In genomic region chr22:19448739-19449421, GRCh38 we compare ENCODE assay signal across 8 cellular contexts. TPM values are rescaled to one million over a fixed set of nuclear protein-coding genes. Genes with fewer than 3 reads are reported as not detected.
DNase-seq lines count a peak whose midpoint lies in the region; ATAC-seq and TF ChIP-seq lines count a peak whose summit lies in the region.

No MANE protein-coding gene starts in this region.

- CTCF ChIA-PET in CD4-positive, alpha-beta T cell (lab: Charles Lee) = no interaction called here
- CTCF ChIA-PET in activated CD4-positive, alpha-beta memory T cell treated with anti-CD3 and anti-CD28 coated beads, Interleukin-2, amount 10 ng/mL, durations not matched to agents 7 days and 5 days (lab: Charles Lee) = interaction anchor here (1.4 kb wide), 1 partner anchor 29 kb away, joined by 4 read pairs; no protein-coding TSS in a partner anchor
- CTCF ChIA-PET in naive thymus-derived CD4-positive, alpha-beta T cell (lab: Charles Lee) = no interaction called here

- no peak for DNase-seq in CD4-positive, alpha-beta T cell
- peak; percentile 48 for DNase-seq in activated CD4-positive, alpha-beta memory T cell treated with anti-CD3 and anti-CD28 coated beads, Interleukin-2, amount 10 ng/mL, durations not matched to agents 7 days and 5 days
- DNase-seq in naive thymus-derived CD4-positive, alpha-beta T cell = peak in 1 of 9 donors; percentile 37
- DNase-seq in NCI-H2171 (lab: John Stamatoyannopoulos, UW) = no peak
- DNase-seq in H4 (ENCODE audit: low spot score) = no peak

- POLR2A ChIA-PET in CD4-positive, alpha-beta T cell (lab: Charles Lee) = interaction anchor here (1.2 to 8.2 kb wide), 4 partner anchors 16 to 305 kb away, joined by 3 to 94 read pairs (median 15); partner anchors contain the start of genes CDC45, ESS2, HIRA and MRPL40
- POLR2A ChIA-PET in activated CD4-positive, alpha-beta memory T cell treated with anti-CD3 and anti-CD28 coated beads, Interleukin-2, amount 10 ng/mL, durations not matched to agents 7 days and 5 days (lab: Charles Lee) = interaction anchor here (2.0 to 6.6 kb wide), 3 partner anchors 12 to 30 kb away, joined by 4 to 113 read pairs (median 45); partner anchors contain the start of genes CDC45, HIRA, MRPL40 and UFD1
- POLR2A ChIA-PET in naive thymus-derived CD4-positive, alpha-beta T cell (lab: Charles Lee) = interaction anchor here (1.3 to 3.3 kb wide), 2 partner anchors 13 to 17 kb away, joined by 4 to 41 read pairs; partner anchors contain the start of genes HIRA and MRPL40

- TF ChIP-seq CTCF in CD4-positive, alpha-beta T cell (IDR thresholded peaks at IDR 0.05) = no peak

- H3K27me3 ChIP-seq in CD4-positive, alpha-beta T cell (ENCODE audit: control insufficient read depth, insufficient read depth, low read length) = no peaks in the 10 kb centered on the region
- no peaks in the 10 kb centered on the region for H3K27me3 ChIP-seq in naive thymus-derived CD4-positive, alpha-beta T cell (ENCODE audit: control insufficient read depth in 2 of 2, insufficient read depth in 2 of 2, low read length in 2 of 2)

- H3K27ac ChIP-seq in CD4-positive, alpha-beta T cell (ENCODE audit: low read depth, low read length) = peak overlapping the region; percentile 85
- H3K27ac ChIP-seq in naive thymus-derived CD4-positive, alpha-beta T cell (ENCODE audit: low read depth, low read length) = peak overlapping the region; percentile 81

- intact Hi-C loops in CD4-positive, alpha-beta T cell (cut with DNase I, micrococcal nuclease) = loop anchor here (1.0 to 10.0 kb wide), 4 partner anchors 25 to 344 kb away; partner anchors contain the start of gene ESS2 (in 1 of the 2)
- intact Hi-C loops in naive thymus-derived CD4-positive, alpha-beta T cell (cut with micrococcal nuclease) = loop anchor here in 1 of 2 donors (5.0 kb wide), 1 partner anchor 327 kb away; the partner anchor contains the start of gene DGCR2

- no peaks in the 10 kb centered on the region for H3K9me3 Mint-ChIP-seq in CD4-positive, alpha-beta T cell
- no peaks in the 10 kb centered on the region for H3K9me3 Mint-ChIP-seq in activated CD4-positive, alpha-beta memory T cell treated with anti-CD3 and anti-CD28 coated beads, Interleukin-2, amount 10 ng/mL, durations not matched to agents 7 days and 5 days
- H3K9me3 Mint-ChIP-seq in naive thymus-derived CD4-positive, alpha-beta T cell = no peaks in the 10 kb centered on the region

- H3K36me3 ChIP-seq in naive thymus-derived CD4-positive, alpha-beta T cell (ENCODE audit: control insufficient read depth in 2 of 3, insufficient read depth in 3 of 3, low read length in 3 of 3) = peaks cover 0 to 34% (median 7%) of the 10 kb centered on the region in 3 experiments

- H3K27me3 Mint-ChIP-seq in CD4-positive, alpha-beta T cell = no peaks in the 10 kb centered on the region
- H3K27me3 Mint-ChIP-seq in activated CD4-positive, alpha-beta memory T cell treated with anti-CD3 and anti-CD28 coated beads, Interleukin-2, amount 10 ng/mL, durations not matched to agents 7 days and 5 days = no peaks in the 10 kb centered on the region
- H3K27me3 Mint-ChIP-seq in naive thymus-derived CD4-positive, alpha-beta T cell = no peaks in the 10 kb centered on the region

- H3K9me3 ChIP-seq in CD4-positive, alpha-beta T cell (ENCODE audit: control insufficient read depth, low read length) = no peaks in the 10 kb centered on the region
- no peaks in the 10 kb centered on the region for H3K9me3 ChIP-seq in naive thymus-derived CD4-positive, alpha-beta T cell (ENCODE audit: control insufficient read depth in 2 of 3, low read length in 3 of 3)

- peak overlapping the region; percentile 65 for H3K4me3 ChIP-seq in naive thymus-derived CD4-positive, alpha-beta T cell (ENCODE audit: low read length)

- peaks cover 68% of the 10 kb centered on the region for H3K36me3 Mint-ChIP-seq in CD4-positive, alpha-beta T cell (ENCODE audit: low read depth)
- H3K36me3 Mint-ChIP-seq in activated CD4-positive, alpha-beta memory T cell treated with anti-CD3 and anti-CD28 coated beads, Interleukin-2, amount 10 ng/mL, durations not matched to agents 7 days and 5 days (ENCODE audit: low read depth) = peaks cover 42% of the 10 kb centered on the region
- H3K36me3 Mint-ChIP-seq in naive thymus-derived CD4-positive, alpha-beta T cell = peaks cover 0 to 21% (median 5%) of the 10 kb centered on the region in 5 donors

- H3K4me3 Mint-ChIP-seq in CD4-positive, alpha-beta T cell = peak overlapping the region; percentile 62
- peak overlapping the region; percentile 80 for H3K4me3 Mint-ChIP-seq in activated CD4-positive, alpha-beta memory T cell treated with anti-CD3 and anti-CD28 coated beads, Interleukin-2, amount 10 ng/mL, durations not matched to agents 7 days and 5 days
- H3K4me3 Mint-ChIP-seq in naive thymus-derived CD4-positive, alpha-beta T cell = peak overlapping the region; percentile 38 to 96 (median 90)

- H3K27ac Mint-ChIP-seq in CD4-positive, alpha-beta T cell = peak overlapping the region; percentile 91
- peak overlapping the region; percentile 47 for H3K27ac Mint-ChIP-seq in activated CD4-positive, alpha-beta memory T cell treated with anti-CD3 and anti-CD28 coated beads, Interleukin-2, amount 10 ng/mL, durations not matched to agents 7 days and 5 days
- peak overlapping the region in 8 of 9 donors; percentile 37 to 97 (median 92) for H3K27ac Mint-ChIP-seq in naive thymus-derived CD4-positive, alpha-beta T cell

- H3K4me1 ChIP-seq in naive thymus-derived CD4-positive, alpha-beta T cell (ENCODE audit: control insufficient read depth in 2 of 2, insufficient read depth in 2 of 2, low read length in 2 of 2) = peaks cover 18 to 26% of the 10 kb centered on the region in 2 donors

- peaks cover 41% of the 10 kb centered on the region for H3K4me1 Mint-ChIP-seq in CD4-positive, alpha-beta T cell (ENCODE audit: low read depth)
- H3K4me1 Mint-ChIP-seq in activated CD4-positive, alpha-beta memory T cell treated with anti-CD3 and anti-CD28 coated beads, Interleukin-2, amount 10 ng/mL, durations not matched to agents 7 days and 5 days = peaks cover 37% of the 10 kb centered on the region
- H3K4me1 Mint-ChIP-seq in naive thymus-derived CD4-positive, alpha-beta T cell = peaks cover 21 to 49% (median 40%) of the 10 kb centered on the region in 7 donors

- no peak for ATAC-seq in CD4-positive, alpha-beta T cell (ENCODE audit: poor library complexity)
- ATAC-seq in GM21825 (IDR thresholded peaks at IDR 0.05; ENCODE audit: unreplicated experiment) (peak; percentile 32), HG03520 (IDR thresholded peaks at IDR 0.05; ENCODE audit: unreplicated experiment) (no peak), HG02852 (IDR thresholded peaks at IDR 0.05; ENCODE audit: unreplicated experiment) (no peak)
- ATAC-seq in naive thymus-derived CD4-positive, alpha-beta T cell = no peak

RNA-seq across cellular contexts. Expression of gene C22orf39, which starts 1.4 kb away (rescaled TPM):
- 10 to 100 TPM; 30.2 to 32.6 TPM for total RNA-seq in CD4-positive, alpha-beta T cell
- total RNA-seq in activated CD4-positive, alpha-beta memory T cell treated with anti-CD3 and anti-CD28 coated beads, Interleukin-2, amount 10 ng/mL, durations not matched to agents 7 days and 5 days = 10 to 100 TPM; 31.8 to 32.9 TPM
- 10 to 100 TPM; 34.2 to 44.9 (median 36.8) TPM for total RNA-seq in naive thymus-derived CD4-positive, alpha-beta T cell
- polyA plus RNA-seq in naive thymus-derived CD4-positive, alpha-beta T cell = 10 to 100 TPM; 51.8 to 58.0 TPM
- 19.6 and 23.2 TPM in 2 replicates for total RNA-seq in H4 (2014; rRNA removed; shearing (Covaris generic))

RNA-seq across cellular contexts. Expression of gene MRPL40, which starts 16.5 kb away (rescaled TPM):
- total RNA-seq in CD4-positive, alpha-beta T cell = 10 to 100 TPM; 10.7 to 11.3 TPM
- total RNA-seq in activated CD4-positive, alpha-beta memory T cell treated with anti-CD3 and anti-CD28 coated beads, Interleukin-2, amount 10 ng/mL, durations not matched to agents 7 days and 5 days = 10 to 100 TPM; 22.4 to 24.6 TPM
- total RNA-seq in naive thymus-derived CD4-positive, alpha-beta T cell = 10 to 100 TPM; 11.5 to 21.2 (median 17.0) TPM
- polyA plus RNA-seq in naive thymus-derived CD4-positive, alpha-beta T cell = 10 to 100 TPM; 65.3 to 72.1 TPM
- 60.4 and 79.3 TPM in 2 replicates for total RNA-seq in H4 (2014; rRNA removed; shearing (Covaris generic))

RNA-seq across cellular contexts. Expression of gene HIRA, which starts 17.3 kb away (rescaled TPM):
- 10 to 100 TPM; 15.2 to 15.5 TPM for total RNA-seq in CD4-positive, alpha-beta T cell
- total RNA-seq in activated CD4-positive, alpha-beta memory T cell treated with anti-CD3 and anti-CD28 coated beads, Interleukin-2, amount 10 ng/mL, durations not matched to agents 7 days and 5 days = 10 to 100 TPM; 52.0 to 52.8 TPM
- total RNA-seq in naive thymus-derived CD4-positive, alpha-beta T cell = 10 to 100 TPM; 21.2 to 42.3 (median 29.2) TPM
- 1 to 10 TPM; 2.8 to 4.9 TPM for polyA plus RNA-seq in naive thymus-derived CD4-positive, alpha-beta T cell
- total RNA-seq in H4 (2014; rRNA removed; shearing (Covaris generic)) = 9.6 and 10.0 TPM in 2 replicates

RNA-seq across cellular contexts. Expression of gene UFD1, which starts 30.1 kb away (rescaled TPM):
- total RNA-seq in CD4-positive, alpha-beta T cell = 10 to 100 TPM; 68.5 to 77.4 TPM
- 10 to 100 TPM; 62.1 to 65.6 TPM for total RNA-seq in activated CD4-positive, alpha-beta memory T cell treated with anti-CD3 and anti-CD28 coated beads, Interleukin-2, amount 10 ng/mL, durations not matched to agents 7 days and 5 days
- 10 to 100 TPM; 46.8 to 84.8 (median 66.9) TPM for total RNA-seq in naive thymus-derived CD4-positive, alpha-beta T cell
- polyA plus RNA-seq in naive thymus-derived CD4-positive, alpha-beta T cell = 10 to 100 TPM; 78.7 to 87.8 TPM
- 55.6 and 71.1 TPM in 2 replicates for total RNA-seq in H4 (2014; rRNA removed; shearing (Covaris generic))

RNA-seq across cellular contexts. Expression of gene CDC45, which starts 30.8 kb away (rescaled TPM):
- total RNA-seq in CD4-positive, alpha-beta T cell = under 1 TPM; 0.75 to 0.82 TPM
- total RNA-seq in activated CD4-positive, alpha-beta memory T cell treated with anti-CD3 and anti-CD28 coated beads, Interleukin-2, amount 10 ng/mL, durations not matched to agents 7 days and 5 days = 10 to 100 TPM; 53.2 to 56.2 TPM
- 10 to 100 TPM in 1 of 5 experiments, 1 to 10 TPM in 1, under 1 TPM in 3; 0.35 to 57.7 (median 0.85) TPM for total RNA-seq in naive thymus-derived CD4-positive, alpha-beta T cell
- polyA plus RNA-seq in naive thymus-derived CD4-positive, alpha-beta T cell = 1 to 10 TPM in 1 of 2 donors, under 1 TPM in 1; 0.45 to 1.7 TPM
- 49.1 and 58.0 TPM in 2 replicates for total RNA-seq in H4 (2014; rRNA removed; shearing (Covaris generic))
